Comparison of ENCODE assay signal across 8 cellular contexts in genomic region chr2:162126145-162126926, GRCh38. TPM values are rescaled to one million over a fixed set of nuclear protein-coding genes. Genes with fewer than 3 reads are reported as not detected.
DNase-seq lines count a peak whose midpoint lies in the region; ATAC-seq and TF ChIP-seq lines count a peak whose summit lies in the region.

No MANE protein-coding gene starts in this region.

- peak; percentile 7 for DNase-seq in GM19240 (ENCODE audit: insufficient read length, low spot score)
- no peak for DNase-seq in T-cell
- no peak for DNase-seq in RWPE1 (ENCODE audit: low spot score)
- DNase-seq in right atrium auricular region (ENCODE audit: low spot score), result no peak
- DNase-seq in sigmoid colon, result no peak
- DNase-seq in NCI-H2196 (lab: John Stamatoyannopoulos, UW; ENCODE audit: unreplicated experiment), result no peak

- H3K4me2 ChIP-seq in BLaER1, result peak overlapping the region; percentile 44

- H3K4me3 ChIP-seq in BLaER1 (no peak overlapping the region), right atrium auricular region (no peak overlapping the region), sigmoid colon (no peak overlapping the region)

- H3K9me3 ChIP-seq in BLaER1 (0 out of 2 replicates have a peak, but pooled peaks cover 6% of the 10 kb centered on the region), right atrium auricular region (peaks cover 0 to 8% of the 10 kb centered on the region in 2 donors), sigmoid colon (peaks cover 0 to 3% (median 0%) of the 10 kb centered on the region in 4 donors)

- H3K4me1 Mint-ChIP-seq in T-cell, result peaks cover 9 to 18% (median 16%) of the 10 kb centered on the region in 3 donors

- H3K27me3 ChIP-seq in BLaER1 (no peaks in the 10 kb centered on the region), right atrium auricular region (peaks cover 0 to 3% of the 10 kb centered on the region in 2 donors), sigmoid colon (no peaks in the 10 kb centered on the region)

- no peaks in the 10 kb centered on the region for H3K36me3 Mint-ChIP-seq in T-cell

- ATAC-seq in HG03064 (IDR thresholded peaks at IDR 0.05; ENCODE audit: low read depth, unreplicated experiment) (peak; percentile 82), T-cell (replicated peaks in 1 of 4) (peak in 1 of 4 experiments; percentile 4)

- H3K4me1 ChIP-seq in BLaER1, result peaks cover 29% of the 10 kb centered on the region
- H3K4me1 ChIP-seq in right atrium auricular region, result no peaks in the 10 kb centered on the region
- H3K4me1 ChIP-seq in sigmoid colon, result peaks cover 0 to 15% (median 5%) of the 10 kb centered on the region in 4 donors

- CTCF ChIA-PET in T-cell (lab: Charles Lee) (interaction anchor here (0.5 to 4.5 kb wide), 23 partner anchors 9 to 895 kb away, joined by 3 to 49 read pairs (median 4); partner anchors contain the start of gene DPP4 (in 1 of the 2)), RWPE1 (lab: Yijun Ruan, JAX) (interaction anchor here (0.6 to 0.9 kb wide), 3 partner anchors 119 to 867 kb away, joined by 3 to 4 read pairs (median 3); no protein-coding TSS in a partner anchor)

- H4K20me1 ChIP-seq in BLaER1, result no peaks in the 10 kb centered on the region

- no peaks in the 10 kb centered on the region for H3K27me3 Mint-ChIP-seq in T-cell

- no peak overlapping the region for H3K4me3 Mint-ChIP-seq in T-cell

- no peak overlapping the region for H3K27ac ChIP-seq in BLaER1
- H3K27ac ChIP-seq in RWPE1, result no peak overlapping the region
- H3K27ac ChIP-seq in right atrium auricular region, result no peak overlapping the region
- no peak overlapping the region for H3K27ac ChIP-seq in sigmoid colon

- no peaks in the 10 kb centered on the region for H3K36me3 ChIP-seq in BLaER1
- H3K36me3 ChIP-seq in right atrium auricular region, result no peaks in the 10 kb centered on the region
- no peaks in the 10 kb centered on the region for H3K36me3 ChIP-seq in sigmoid colon

- peak overlapping the region; percentile 34 to 77 for H3K27ac Mint-ChIP-seq in T-cell

- intact Hi-C loops in sigmoid colon (cut with DNase I), result no loop called here

- H3K9ac ChIP-seq in BLaER1, result no peak overlapping the region

- TF ChIP-seq POLR2A in sigmoid colon (IDR thresholded peaks at IDR 0.05), result no peak

- POLR2A ChIA-PET in T-cell (lab: Charles Lee), result interaction anchor here in 1 of 2 donors (0.6 to 0.7 kb wide), 2 partner anchors 48 to 788 kb away, joined by 3 read pairs; no protein-coding TSS in a partner anchor
- POLR2A ChIA-PET in RWPE1 (lab: Yijun Ruan, JAX; ENCODE audit: low non-redundant PET), result no interaction called here

- no peak for TF ChIP-seq CTCF in RWPE1 (conservative IDR thresholded peaks at IDR 0.05; ENCODE audit: low read depth)
- TF ChIP-seq CTCF in right atrium auricular region (IDR thresholded peaks at IDR 0.05), result no peak
- no peak for TF ChIP-seq CTCF in sigmoid colon (IDR thresholded peaks at IDR 0.05)

- 61 to 80% methylated on average over 3 of the region's 3 CpGs for whole genome bisulfite sequencing in sigmoid colon, 2 donors

- TF ChIP-seq EP300 in sigmoid colon (IDR thresholded peaks at IDR 0.05), result no peak

- no peaks in the 10 kb centered on the region for H3K9me3 Mint-ChIP-seq in T-cell

RNA-seq across cellular contexts. Expression of gene GCG, which starts 25.7 kb away (rescaled TPM):
- not detected for total RNA-seq in T-cell
- total RNA-seq in right atrium auricular region, result not detected
- not detected for total RNA-seq in sigmoid colon
- polyA plus RNA-seq in sigmoid colon, result 10 to 100 TPM in 2 of 3 donors, 1 to 10 TPM in 1; 9.0 to 26.6 (median 10.6) TPM

RNA-seq across cellular contexts. Expression of gene DPP4, which starts 52.3 kb away (rescaled TPM):
- total RNA-seq in T-cell (10 to 100 TPM; 30.1 to 47.7 (median 37.9) TPM), right atrium auricular region (1 to 10 TPM; 4.5 to 6.8 TPM), sigmoid colon (10 to 100 TPM in 3 of 4 donors, 1 to 10 TPM in 1; 5.8 to 11.9 (median 11.2) TPM)
- 1 to 10 TPM; 1.2 to 6.9 (median 1.4) TPM for polyA plus RNA-seq in sigmoid colon
